ENCODE assay signal across 1 cellular context in genomic region chr12:6370576-6370935, GRCh38.
TF ChIP-seq lines count a peak whose summit lies in the region.

No MANE protein-coding gene starts in this region.

TF ChIP-seq in HCT116, 20 proteins besides CTCF, POLR2A, EP300 and RAD21 (continued from another document):
- no peak for TF ChIP-seq REST (IDR thresholded peaks at IDR 0.05; ENCODE audit: low read depth)
